19 cellular contexts compared by ENCODE assay signal in the genomic region with DNA sequence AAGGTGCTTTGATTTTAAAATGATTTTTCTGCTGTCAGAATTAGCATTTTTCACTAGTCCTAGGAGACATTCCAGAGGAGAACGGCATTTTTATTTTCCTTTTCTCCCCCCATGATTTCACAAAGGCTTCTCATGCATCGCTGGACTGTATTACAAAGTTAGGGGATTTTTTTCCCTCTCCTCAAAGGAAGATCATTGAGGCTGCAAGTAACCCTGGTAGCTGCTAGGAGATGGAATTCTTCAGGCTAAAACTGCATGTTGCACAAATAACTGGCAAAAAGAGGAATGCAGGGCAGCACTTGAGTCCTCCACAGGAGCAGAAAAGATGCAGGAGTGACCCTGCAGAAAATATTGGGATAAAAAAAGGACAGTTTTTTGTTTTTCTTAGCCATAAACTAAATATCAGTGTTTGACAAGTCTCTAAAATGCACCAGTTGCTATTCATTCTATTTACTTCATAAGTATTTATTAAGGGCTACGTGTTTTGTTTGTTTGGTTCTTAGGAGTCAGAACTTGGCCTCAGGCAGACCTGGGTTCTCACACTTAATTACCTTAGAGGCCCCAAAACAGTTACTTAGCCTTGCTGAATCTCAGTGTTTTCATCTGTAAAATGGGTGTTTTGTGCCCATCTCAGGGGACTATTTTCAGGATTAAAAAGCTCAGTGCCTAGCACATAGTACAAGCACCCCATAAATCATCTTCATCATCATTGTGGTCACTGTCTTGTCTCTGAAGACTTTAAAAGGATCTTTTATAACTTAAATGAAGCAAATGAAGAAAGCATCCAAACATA.
DNase-seq lines count a peak whose midpoint lies in the region; ATAC-seq, FAIRE-seq and TF ChIP-seq lines count a peak whose summit lies in the region.
"Had no signal": no experiment of that assay in that cellular context is flagged by ENCODE, and none has a peak within 500 bp of the region (broad histone marks: within the 10 kb centered on the region; RNA-seq: fewer than 3 reads in every experiment).

No MANE protein-coding gene starts in this region.

- no peak for FAIRE-seq in astrocyte (lab: Jason Lieb, UNC)

- TF ChIP-seq CTCF in astrocyte (IDR thresholded peaks at IDR 0.05; ENCODE audit: insufficient read depth, low read depth, low read length) (no peak), neural progenitor cell (IDR thresholded peaks at IDR 0.05) (no peak), left ventricle myocardium inferior (IDR thresholded peaks at IDR 0.05; ENCODE audit: borderline replicate concordance) (no peak)

- peaks cover 12% of the 10 kb centered on the region for H3K4me1 ChIP-seq in astrocyte (ENCODE audit: insufficient read depth, low read length)
- H3K4me1 ChIP-seq in iPS-15b (ENCODE audit: control insufficient read depth, insufficient read depth, low read length), result peaks cover 18% of the 10 kb centered on the region
- H3K4me1 ChIP-seq in neural progenitor cell, result peaks cover 19% of the 10 kb centered on the region
- no peaks in the 10 kb centered on the region for H3K4me1 ChIP-seq in right cardiac atrium (ENCODE audit: control insufficient read depth, insufficient read depth, low read length)
- H3K4me1 ChIP-seq in HAP-1, result peaks cover 8% of the 10 kb centered on the region
- peaks cover 5% of the 10 kb centered on the region for H3K4me1 ChIP-seq in left ventricle myocardium inferior
- H3K4me1 ChIP-seq: lower lobe of right lung, psoas muscle, transverse colon had no signal

- no peak for ATAC-seq in right cardiac atrium
- ATAC-seq: lower lobe of right lung, psoas muscle had no signal

- H3K27me3 Mint-ChIP-seq in astrocyte (ENCODE audit: low read depth, unreplicated experiment) (peaks cover 10% of the 10 kb centered on the region), neural progenitor cell (ENCODE audit: insufficient read depth, low read depth) (peaks cover 7% of the 10 kb centered on the region)

- H3K27ac Mint-ChIP-seq in astrocyte (ENCODE audit: unreplicated experiment) (no peak overlapping the region), neural progenitor cell (peak overlapping the region; percentile 100)
- H3K27ac Mint-ChIP-seq: activated B cell treated with CpG ODN at 0.5 μM for 24 hours; activated naive CD8-positive, alpha-beta T cell treated with anti-CD3 and anti-CD28 coated beads for 36 hours; naive B cell; T-helper 2 cell treated with Interferon-gamma antibody and Interleukin-4, amounts not matched to agents 5 μg/mL and 100 μg/mL, for 36 hours had no signal

- H3K36me3 ChIP-seq in astrocyte (ENCODE audit: insufficient read depth, low read length), result no peaks in the 10 kb centered on the region
- H3K36me3 ChIP-seq in iPS-15b (ENCODE audit: control insufficient read depth, insufficient read depth, low read length), result no peaks in the 10 kb centered on the region
- H3K36me3 ChIP-seq in neural progenitor cell, result no peaks in the 10 kb centered on the region
- H3K36me3 ChIP-seq in HAP-1 (replicated peaks), result no peaks in the 10 kb centered on the region
- H3K36me3 ChIP-seq in left ventricle myocardium inferior, result no peaks in the 10 kb centered on the region
- H3K36me3 ChIP-seq: gastroesophageal sphincter, lower lobe of right lung, SJSA1, transverse colon had no signal

- in situ Hi-C loops in HAP-1 (cut with MboI; ENCODE audit: low sequenced_read_pairs), result no loop called here

- peaks cover 21% of the 10 kb centered on the region for H3F3A ChIP-seq in neural progenitor cell (ENCODE audit: low read depth)

- no peaks in the 10 kb centered on the region for H3K9me3 ChIP-seq in astrocyte (ENCODE audit: insufficient read depth, low read depth, low read length)
- no peaks in the 10 kb centered on the region for H3K9me3 ChIP-seq in iPS-15b (ENCODE audit: control insufficient read depth, insufficient read depth, low read length)
- no peaks in the 10 kb centered on the region for H3K9me3 ChIP-seq in neural progenitor cell (ENCODE audit: low read depth)
- H3K9me3 ChIP-seq in right cardiac atrium (ENCODE audit: control insufficient read depth, low read length), result no peaks in the 10 kb centered on the region
- no peaks in the 10 kb centered on the region for H3K9me3 ChIP-seq in HAP-1
- no peaks in the 10 kb centered on the region for H3K9me3 ChIP-seq in left ventricle myocardium inferior (replicated peaks)
- H3K9me3 ChIP-seq: gastroesophageal sphincter, lower lobe of right lung, psoas muscle, transverse colon had no signal

- no peaks in the 10 kb centered on the region for H3K9me3 Mint-ChIP-seq in astrocyte (ENCODE audit: unreplicated experiment)
- peaks cover 7% of the 10 kb centered on the region for H3K9me3 Mint-ChIP-seq in neural progenitor cell
- H3K9me3 Mint-ChIP-seq: activated B cell treated with CpG ODN at 0.5 μM for 24 hours; activated naive CD8-positive, alpha-beta T cell treated with anti-CD3 and anti-CD28 coated beads for 36 hours; T-helper 2 cell treated with Interferon-gamma antibody and Interleukin-4, amounts not matched to agents 5 μg/mL and 100 μg/mL, for 36 hours had no signal

- peaks cover 31% of the 10 kb centered on the region for H3K27me3 ChIP-seq in astrocyte (ENCODE audit: insufficient read depth, low read length)
- no peaks in the 10 kb centered on the region for H3K27me3 ChIP-seq in iPS-15b (ENCODE audit: control insufficient read depth, insufficient read depth, low read length)
- H3K27me3 ChIP-seq in neural progenitor cell, result no peaks in the 10 kb centered on the region
- no peaks in the 10 kb centered on the region for H3K27me3 ChIP-seq in right cardiac atrium (ENCODE audit: control insufficient read depth, insufficient read depth)
- H3K27me3 ChIP-seq in HAP-1 (ENCODE audit: low read depth), result peaks cover 19% of the 10 kb centered on the region
- peaks cover 66% of the 10 kb centered on the region for H3K27me3 ChIP-seq in left ventricle myocardium inferior (ENCODE audit: low read depth)
- H3K27me3 ChIP-seq: gastroesophageal sphincter had no signal

- no peak overlapping the region for H3K4me3 ChIP-seq in astrocyte (ENCODE audit: insufficient read depth, low read depth, low read length)
- H3K4me3 ChIP-seq in iPS-15b (ENCODE audit: low read depth, low read length), result peak overlapping the region; percentile 66
- H3K4me3 ChIP-seq in neural progenitor cell, result peak overlapping the region; percentile 47
- H3K4me3 ChIP-seq in right cardiac atrium (ENCODE audit: low read length), result no peak overlapping the region
- no peak overlapping the region for H3K4me3 ChIP-seq in HAP-1
- no peak overlapping the region for H3K4me3 ChIP-seq in left ventricle myocardium inferior
- H3K4me3 ChIP-seq: SJSA1 had no signal

- H3K36me3 Mint-ChIP-seq in astrocyte (ENCODE audit: low read depth, unreplicated experiment) (no peaks in the 10 kb centered on the region), neural progenitor cell (peaks cover 6% of the 10 kb centered on the region)
- H3K36me3 Mint-ChIP-seq: activated naive CD8-positive, alpha-beta T cell treated with anti-CD3 and anti-CD28 coated beads for 36 hours; naive B cell had no signal

- H2AFZ ChIP-seq in astrocyte (ENCODE audit: low read depth, low read length) (no peak overlapping the region), neural progenitor cell (replicated peaks) (peak overlapping the region; percentile 87)

- H3K79me2 ChIP-seq in astrocyte (ENCODE audit: insufficient read depth, low read length) (no peaks in the 10 kb centered on the region), neural progenitor cell (ENCODE audit: low read depth) (no peaks in the 10 kb centered on the region)

- H3K27ac ChIP-seq in astrocyte (ENCODE audit: low read depth, low read length) (no peak overlapping the region), neural progenitor cell (no peak overlapping the region), right cardiac atrium (ENCODE audit: low read length) (no peak overlapping the region), left ventricle myocardium inferior (replicated peaks) (no peak overlapping the region)
- H3K27ac ChIP-seq: GM23248, lower lobe of right lung, psoas muscle, SJSA1, transverse colon had no signal

- H3K4me2 ChIP-seq in astrocyte (ENCODE audit: low read length), result no peak overlapping the region
- H3K4me2 ChIP-seq in neural progenitor cell, result peak overlapping the region; percentile 72

- H4K20me1 ChIP-seq in astrocyte (ENCODE audit: insufficient read depth, low read length), result no peaks in the 10 kb centered on the region
- H4K20me1 ChIP-seq in neural progenitor cell (ENCODE audit: low read depth), result no peaks in the 10 kb centered on the region

- peak; percentile 27 for DNase-seq in ELF-1 (ENCODE audit: low read depth, low spot score)
- no peak for DNase-seq in astrocyte (ENCODE audit: low read depth)
- peak; percentile 52 for DNase-seq in neural progenitor cell (ENCODE audit: low spot score)
- no peak for DNase-seq in right cardiac atrium
- DNase-seq in HAP-1 (ENCODE audit: low spot score in 2 of 2), result no peak
- no peak for DNase-seq in left ventricle myocardium inferior
- no peak for DNase-seq in A172 (ENCODE audit: low spot score)
- DNase-seq: activated B cell treated with CpG ODN at 0.5 μM for 24 hours; activated naive CD8-positive, alpha-beta T cell treated with anti-CD3 and anti-CD28 coated beads for 36 hours; GM23248; lower lobe of right lung; naive B cell; NCI-H774; psoas muscle; transverse colon had no signal

- intact Hi-C loops in right cardiac atrium (cut with DNase I) (no loop called here), left ventricle myocardium inferior (cut with micrococcal nuclease) (no loop called here)

- H3K4me1 Mint-ChIP-seq in astrocyte (ENCODE audit: low read depth, unreplicated experiment), result peaks cover 2% of the 10 kb centered on the region
- peaks cover 39% of the 10 kb centered on the region for H3K4me1 Mint-ChIP-seq in neural progenitor cell
- H3K4me1 Mint-ChIP-seq: activated B cell treated with CpG ODN at 0.5 μM for 24 hours; activated naive CD8-positive, alpha-beta T cell treated with anti-CD3 and anti-CD28 coated beads for 36 hours; naive B cell had no signal

- H3K4me3 Mint-ChIP-seq in astrocyte (ENCODE audit: unreplicated experiment), result peak overlapping the region; percentile 78
- H3K4me3 Mint-ChIP-seq in neural progenitor cell, result peak overlapping the region; percentile 89
- H3K4me3 Mint-ChIP-seq: activated B cell treated with CpG ODN at 0.5 μM for 24 hours; activated naive CD8-positive, alpha-beta T cell treated with anti-CD3 and anti-CD28 coated beads for 36 hours; naive B cell; T-helper 2 cell treated with Interferon-gamma antibody and Interleukin-4, amounts not matched to agents 5 μg/mL and 100 μg/mL, for 36 hours had no signal

- H3K9ac ChIP-seq in astrocyte (ENCODE audit: low read length) (no peak overlapping the region), iPS-15b (ENCODE audit: low read depth, low read length) (peak overlapping the region; percentile 83), neural progenitor cell (no peak overlapping the region)

- 55% methylated on average over 3 of the region's 3 CpGs for WGBS in right cardiac atrium

Comparison
In these comparisons a context has a peak if more than half of its experiments do, and no peak if none do; other contexts are left out.
1. DNase-seq: peak in ELF-1 (single experiment) and neural progenitor cell (single experiment); none in astrocyte (single experiment), right cardiac atrium (0 of 3), HAP-1 (0 of 2), left ventricle myocardium inferior (single experiment) and A172 (single experiment).
2. H3K4me3 ChIP-seq: peak in iPS-15b (single experiment) and neural progenitor cell (single experiment); none in astrocyte (single experiment), right cardiac atrium (single experiment), HAP-1 (single experiment) and left ventricle myocardium inferior (single experiment).